ENCODE assay signal across 8 cellular contexts in the genomic region with DNA sequence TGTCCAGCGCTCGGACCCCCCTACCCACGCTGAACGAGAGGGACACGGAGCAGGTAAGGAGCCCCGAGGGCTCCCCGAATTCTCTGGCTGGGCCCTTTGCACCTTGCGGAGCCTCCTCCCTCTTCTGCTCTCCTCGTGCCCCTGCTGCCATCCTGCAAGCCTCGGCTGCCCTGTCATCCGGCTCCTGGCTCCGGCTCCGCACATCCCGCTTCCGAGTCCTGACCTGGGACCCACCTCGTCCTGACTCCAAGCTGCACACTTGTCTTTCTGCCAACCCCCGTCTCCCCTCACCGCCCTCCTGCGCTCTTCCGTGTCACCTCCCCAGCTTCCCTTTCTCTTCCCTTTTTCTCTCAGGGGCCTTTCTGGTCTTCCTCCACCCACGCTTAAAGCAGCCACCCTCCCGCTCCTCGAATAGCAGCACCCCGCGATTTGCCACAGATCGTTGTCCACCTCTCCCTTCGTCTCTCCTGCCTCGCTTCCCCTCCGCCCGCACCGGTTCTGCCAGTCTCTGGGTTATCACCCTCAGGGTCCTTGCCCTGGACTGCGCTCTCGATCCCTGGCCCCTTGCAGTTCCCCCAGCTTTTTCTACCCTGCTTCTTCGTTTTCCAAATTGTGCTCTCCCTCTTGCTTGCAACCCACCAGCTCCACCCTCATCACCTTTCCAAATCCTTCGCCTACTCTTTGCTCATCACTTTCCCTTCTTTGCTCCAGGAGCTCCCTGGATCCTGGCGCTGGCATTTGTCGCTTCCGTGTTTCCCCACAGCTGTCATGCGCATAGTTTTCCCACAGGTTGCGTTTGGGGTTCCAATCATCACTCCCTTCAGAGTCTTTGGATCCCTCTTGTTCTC. TPM values are rescaled to one million over a fixed set of nuclear protein-coding genes. Genes with fewer than 3 reads are reported as not detected.
DNase-seq lines count a peak whose midpoint lies in the region; ATAC-seq and TF ChIP-seq lines count a peak whose summit lies in the region.

No MANE protein-coding gene starts in this region.

- no peaks in the 10 kb centered on the region for H3K27me3 Mint-ChIP-seq in WTC11 (ENCODE audit: low read depth)
- peaks cover 22% of the 10 kb centered on the region for H3K27me3 Mint-ChIP-seq in endothelial cell (ENCODE audit: unreplicated experiment)
- H3K27me3 Mint-ChIP-seq in natural killer cell (ENCODE audit: low read depth in 2 of 2): no peaks in the 10 kb centered on the region

- intact Hi-C loops in natural killer cell (cut with micrococcal nuclease): loop anchor here (2.0 to 5.0 kb wide), 2 partner anchors 48 to 99 kb away; a partner anchor contains a TSS
- intact Hi-C loops in aorta (cut with DNase I): loop anchor here (2.0 to 10.0 kb wide), 4 partner anchors 33 to 313 kb away; a partner anchor contains a TSS

- H3K9ac ChIP-seq in HUES48 (ENCODE audit: low read depth, low read length): peak overlapping the region; percentile 81

- peak overlapping the region; percentile 92 for H3K4me3 ChIP-seq in HUES48 (ENCODE audit: low read depth, low read length)
- peak overlapping the region; percentile 86 to 89 for H3K4me3 ChIP-seq in aorta (ENCODE audit: low read length in 2 of 2)

- H3K36me3 ChIP-seq in HUES48 (ENCODE audit: control insufficient read depth, insufficient read depth, low read length): peaks cover 9% of the 10 kb centered on the region; the same call in 1 of the 2 replicates
- peaks cover 0 to 2% of the 10 kb centered on the region in 2 donors for H3K36me3 ChIP-seq in aorta (ENCODE audit: control insufficient read depth in 1 of 2, insufficient read depth in 2 of 2, low read length in 1 of 2)

- H3K36me3 Mint-ChIP-seq in WTC11: peaks cover 2% of the 10 kb centered on the region; the same call in 1 of the 2 replicates
- H3K36me3 Mint-ChIP-seq in endothelial cell (ENCODE audit: low read depth, unreplicated experiment): peaks cover 26% of the 10 kb centered on the region
- no peaks in the 10 kb centered on the region for H3K36me3 Mint-ChIP-seq in natural killer cell

- H3K4me1 ChIP-seq in HUES48 (ENCODE audit: control insufficient read depth, insufficient read depth, low read length) (peaks cover 55% of the 10 kb centered on the region), aorta (ENCODE audit: control insufficient read depth in 1 of 2, insufficient read depth in 2 of 2, low read length in 2 of 2) (peaks cover 0 to 6% of the 10 kb centered on the region in 2 donors)

- CTCF ChIA-PET in WTC11 (lab: Charles Lee): interaction anchor here (1.3 to 4.9 kb wide), 7 partner anchors 43 to 106 kb away, joined by 6 to 94 read pairs (median 10); a partner anchor contains a TSS

- peaks cover 66% of the 10 kb centered on the region for H3K4me1 Mint-ChIP-seq in WTC11
- H3K4me1 Mint-ChIP-seq in endothelial cell (ENCODE audit: unreplicated experiment): peaks cover 65% of the 10 kb centered on the region
- H3K4me1 Mint-ChIP-seq in natural killer cell: peaks cover 63 to 66% of the 10 kb centered on the region in 2 donors

- H3K9me3 ChIP-seq in HUES48 (ENCODE audit: control insufficient read depth, insufficient read depth, low read length): no peaks in the 10 kb centered on the region
- H3K9me3 ChIP-seq in aorta (ENCODE audit: control insufficient read depth, low read length): no peaks in the 10 kb centered on the region

- H3K27me3 ChIP-seq in HUES48 (ENCODE audit: control insufficient read depth, insufficient read depth, low read length): no peaks in the 10 kb centered on the region
- no peaks in the 10 kb centered on the region for H3K27me3 ChIP-seq in aorta (ENCODE audit: control insufficient read depth in 1 of 2, insufficient read depth in 2 of 2, low read length in 1 of 2)

- no peak for ATAC-seq in WTC11
- ATAC-seq in natural killer cell: no peak
- ATAC-seq in aorta (ENCODE audit: low FRiP score): no peak

- peak; percentile 43 for DNase-seq in NCI-H146 (lab: John Stamatoyannopoulos, UW)
- no peak for DNase-seq in NCI-H146 treated with DMSO at 0.1 percent for 48 hours (lab: John Stamatoyannopoulos, UW; ENCODE audit: unreplicated experiment)
- DNase-seq in WTC11 (ENCODE audit: low spot score): no peak
- DNase-seq in endothelial cell (ENCODE audit: low spot score): peak; percentile 42
- peak; percentile 23 for DNase-seq in natural killer cell
- DNase-seq in aorta: peak; percentile 66 to 80
- DNase-seq in NCI-H2196 (lab: John Stamatoyannopoulos, UW; ENCODE audit: unreplicated experiment): no peak

- H3K27ac ChIP-seq in HUES48 (ENCODE audit: low read depth, low read length) (peak overlapping the region; percentile 82), aorta (ENCODE audit: low read depth in 1 of 2, low read length in 2 of 2) (peak overlapping the region in 1 of 2 donors; percentile 16)

- H3K4me3 Mint-ChIP-seq in WTC11: peak overlapping the region; percentile 90
- peak overlapping the region; percentile 92 for H3K4me3 Mint-ChIP-seq in endothelial cell (ENCODE audit: unreplicated experiment)
- peak overlapping the region; percentile 89 for H3K4me3 Mint-ChIP-seq in natural killer cell

- POLR2A ChIA-PET in WTC11 (lab: Charles Lee): interaction anchor here (0.9 to 2.3 kb wide), 4 partner anchors 39 to 169 kb away, joined by 3 to 14 read pairs (median 6); a partner anchor contains a TSS

- H3K9me3 Mint-ChIP-seq in WTC11 (no peaks in the 10 kb centered on the region), endothelial cell (ENCODE audit: unreplicated experiment) (no peaks in the 10 kb centered on the region), natural killer cell (no peaks in the 10 kb centered on the region)

- H3K27ac Mint-ChIP-seq in WTC11 (peak overlapping the region; percentile 93), endothelial cell (ENCODE audit: unreplicated experiment) (peak overlapping the region; percentile 88), natural killer cell (peak overlapping the region; percentile 75 to 86)

- TF ChIP-seq CTCF in WTC11 (IDR thresholded peaks at IDR 0.05) (no peak), endothelial cell (IDR thresholded peaks at IDR 0.05; ENCODE audit: unreplicated experiment) (no peak), natural killer cell (IDR thresholded peaks at IDR 0.05) (no peak)

- 0 to 1% methylated on average over 38 to 40 of the region's 40 CpGs for WGBS in aorta, 2 donors

TF ChIP-seq in WTC11, 78 proteins besides CTCF, POLR2A, EP300 and RAD21 (continues in another document):
- TF ChIP-seq, protein P1, sequence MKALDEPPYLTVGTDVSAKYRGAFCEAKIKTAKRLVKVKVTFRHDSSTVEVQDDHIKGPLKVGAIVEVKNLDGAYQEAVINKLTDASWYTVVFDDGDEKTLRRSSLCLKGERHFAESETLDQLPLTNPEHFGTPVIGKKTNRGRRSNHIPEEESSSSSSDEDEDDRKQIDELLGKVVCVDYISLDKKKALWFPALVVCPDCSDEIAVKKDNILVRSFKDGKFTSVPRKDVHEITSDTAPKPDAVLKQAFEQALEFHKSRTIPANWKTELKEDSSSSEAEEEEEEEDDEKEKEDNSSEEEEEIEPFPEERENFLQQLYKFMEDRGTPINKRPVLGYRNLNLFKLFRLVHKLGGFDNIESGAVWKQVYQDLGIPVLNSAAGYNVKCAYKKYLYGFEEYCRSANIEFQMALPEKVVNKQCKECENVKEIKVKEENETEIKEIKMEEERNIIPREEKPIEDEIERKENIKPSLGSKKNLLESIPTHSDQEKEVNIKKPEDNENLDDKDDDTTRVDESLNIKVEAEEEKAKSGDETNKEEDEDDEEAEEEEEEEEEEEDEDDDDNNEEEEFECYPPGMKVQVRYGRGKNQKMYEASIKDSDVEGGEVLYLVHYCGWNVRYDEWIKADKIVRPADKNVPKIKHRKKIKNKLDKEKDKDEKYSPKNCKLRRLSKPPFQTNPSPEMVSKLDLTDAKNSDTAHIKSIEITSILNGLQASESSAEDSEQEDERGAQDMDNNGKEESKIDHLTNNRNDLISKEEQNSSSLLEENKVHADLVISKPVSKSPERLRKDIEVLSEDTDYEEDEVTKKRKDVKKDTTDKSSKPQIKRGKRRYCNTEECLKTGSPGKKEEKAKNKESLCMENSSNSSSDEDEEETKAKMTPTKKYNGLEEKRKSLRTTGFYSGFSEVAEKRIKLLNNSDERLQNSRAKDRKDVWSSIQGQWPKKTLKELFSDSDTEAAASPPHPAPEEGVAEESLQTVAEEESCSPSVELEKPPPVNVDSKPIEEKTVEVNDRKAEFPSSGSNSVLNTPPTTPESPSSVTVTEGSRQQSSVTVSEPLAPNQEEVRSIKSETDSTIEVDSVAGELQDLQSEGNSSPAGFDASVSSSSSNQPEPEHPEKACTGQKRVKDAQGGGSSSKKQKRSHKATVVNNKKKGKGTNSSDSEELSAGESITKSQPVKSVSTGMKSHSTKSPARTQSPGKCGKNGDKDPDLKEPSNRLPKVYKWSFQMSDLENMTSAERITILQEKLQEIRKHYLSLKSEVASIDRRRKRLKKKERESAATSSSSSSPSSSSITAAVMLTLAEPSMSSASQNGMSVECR (CRISPR knock-in tag; IDR thresholded peaks at IDR 0.05; ENCODE audit: borderline replicate concordance): 0 out of 2 replicates have a peak, but pooled peaks have one; percentile 44
- TF ChIP-seq ETV6 (CRISPR knock-in tag; IDR thresholded peaks at IDR 0.05): no peak

RNA-seq across cellular contexts. Expression of a gene that starts 0.8 kb away (rescaled TPM):
- total RNA-seq in WTC11 (2021): 50.8 to 57.4 TPM (median 51.4 TPM) in 3 replicates
- 42.6 TPM for total RNA-seq in endothelial cell (ENCODE audit: unreplicated experiment)
- 10 to 100 TPM; 63.8 to 88.4 (median 80.2) TPM for total RNA-seq in natural killer cell
- total RNA-seq in aorta: 10 to 100 TPM; 29.6 to 32.5 TPM
- polyA plus RNA-seq in aorta: 1 to 10 TPM; 8.1 to 8.2 TPM

RNA-seq across cellular contexts. Expression of a gene that starts 26.5 kb away (rescaled TPM):
- total RNA-seq in WTC11 (2021): 93.8 to 108 TPM (median 106 TPM) in 3 replicates
- total RNA-seq in endothelial cell (ENCODE audit: unreplicated experiment): 55.3 TPM
- total RNA-seq in natural killer cell: 10 to 100 TPM; 15.6 to 25.3 (median 21.1) TPM
- 10 to 100 TPM; 18.3 to 20.6 TPM for total RNA-seq in aorta
- 10 to 100 TPM in 1 of 2 donors, 1 to 10 TPM in 1; 7.1 to 12.6 TPM for polyA plus RNA-seq in aorta

Comparison
In these comparisons a context has a peak if more than half of its experiments do, and no peak if none do; other contexts are left out.
1. DNase-seq: peak in NCI-H146 (single experiment), endothelial cell (single experiment), natural killer cell (single experiment) and aorta (2 of 2); none in NCI-H146 treated with DMSO at 0.1 percent for 48 hours (single experiment), WTC11 (single experiment) and NCI-H2196 (single experiment).
2. Peak in every context shown above with its lines, with median percentiles within 50 percentile points of each other: H3K27ac Mint-ChIP-seq and H3K4me3 Mint-ChIP-seq.